Comparison of ENCODE assay signal across 8 cellular contexts in genomic region chr20:16803965-16804792, GRCh38. TPM values are rescaled to one million over a fixed set of nuclear protein-coding genes. Genes with fewer than 3 reads are reported as not detected.
DNase-seq lines count a peak whose midpoint lies in the region; ATAC-seq and TF ChIP-seq lines count a peak whose summit lies in the region.

No MANE protein-coding gene starts in this region.

- DNase-seq in GM03348 (ENCODE audit: low spot score): peak; percentile 79
- peak; percentile 35 for DNase-seq in NCI-H526 treated with DMSO at 0.1 percent for 48 hours (lab: John Stamatoyannopoulos, UW)
- DNase-seq in activated T-cell treated with anti-CD3 and anti-CD28 coated beads for 24 hours (ENCODE audit: low read depth): peak; percentile 15
- DNase-seq in fibroblast of peridontal ligament (ENCODE audit: extremely low read depth): peak; percentile 65
- DNase-seq in osteocyte (ENCODE audit: extremely low spot score, unreplicated experiment): no peak

- H3K9me3 Mint-ChIP-seq in osteocyte (ENCODE audit: unreplicated experiment): no peaks in the 10 kb centered on the region

- TF ChIP-seq CTCF in osteocyte (IDR thresholded peaks at IDR 0.05): peak; percentile 86

- H3K27me3 Mint-ChIP-seq in osteocyte (ENCODE audit: unreplicated experiment): peaks cover 68% of the 10 kb centered on the region

- no peaks in the 10 kb centered on the region for H3K36me3 Mint-ChIP-seq in osteocyte (ENCODE audit: unreplicated experiment)

- H3K4me3 Mint-ChIP-seq in osteocyte (ENCODE audit: unreplicated experiment): no peak overlapping the region

- peak; percentile 58 for ATAC-seq in HG03354 (IDR thresholded peaks at IDR 0.05; ENCODE audit: poor library complexity, severe bottlenecking, unreplicated experiment)
- ATAC-seq in GM18858 (IDR thresholded peaks at IDR 0.05; ENCODE audit: unreplicated experiment): no peak
- no peak for ATAC-seq in GM19328 (IDR thresholded peaks at IDR 0.05; ENCODE audit: unreplicated experiment)

- no peak overlapping the region for H3K27ac Mint-ChIP-seq in osteocyte (ENCODE audit: unreplicated experiment)

- no peaks in the 10 kb centered on the region for H3K4me1 Mint-ChIP-seq in osteocyte (ENCODE audit: unreplicated experiment)

RNA-seq across cellular contexts. Expression of gene OTOR, which starts 56.0 kb away (rescaled TPM):
- not detected in 2 replicates for total RNA-seq in osteocyte
